ENCODE assay signal across 33 cellular contexts in the genomic region with DNA sequence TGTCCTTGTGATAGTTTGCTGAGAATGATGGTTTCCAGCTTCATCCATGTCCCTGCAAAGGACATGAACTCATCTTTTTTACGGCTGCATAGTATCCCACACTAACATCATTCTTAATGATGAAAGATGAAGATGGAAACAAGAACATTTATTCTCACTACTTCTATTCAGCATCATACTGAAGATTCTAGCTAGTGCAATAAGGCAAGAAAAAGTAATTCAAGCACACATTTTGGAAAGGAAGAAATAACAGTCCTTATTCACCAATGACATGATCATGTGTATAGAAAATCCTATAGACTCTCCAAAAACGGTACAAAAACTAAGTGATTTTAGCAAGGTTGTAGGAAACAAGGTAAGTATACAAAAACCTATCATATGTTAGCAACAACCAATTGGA.
"Had no signal": no experiment of that assay in that cellular context is flagged by ENCODE, and none has a peak within 500 bp of the region (broad histone marks: within the 10 kb centered on the region; RNA-seq: fewer than 3 reads in every experiment).

No MANE protein-coding gene starts in this region.

- ATAC-seq: activated CD8-positive, alpha-beta T cell treated with anti-CD3 and anti-CD28 coated beads for 36 hours; activated naive CD4-positive, alpha-beta T cell treated with anti-CD3 and anti-CD28 coated beads, Interleukin-2, amount 50 U/mL, for 72 hours; activated T-cell treated with anti-CD3 and anti-CD28 coated beads, Interleukin-2, amount 50 U/mL, for 4 hours; activated T-cell treated with anti-CD3 and anti-CD28 coated beads, Interleukin-2, amount 50 U/mL, for 72 hours; activated T-helper 17 cell treated with anti-CD3 and anti-CD28 coated beads, Interleukin-2, amount 50 U/mL, for 72 hours; body of pancreas had no signal

- H3K4me3 ChIP-seq: adrenal gland, body of pancreas, breast epithelium had no signal

- H3K4me1 ChIP-seq: adrenal gland, body of pancreas, breast epithelium had no signal

- H3K27me3 ChIP-seq: adrenal gland, body of pancreas, brain microvascular endothelial cell, breast epithelium had no signal

- FAIRE-seq: astrocyte, TTC549 had no signal

- H3K9me3 ChIP-seq: breast epithelium had no signal

- H3K27ac ChIP-seq: adrenal gland, body of pancreas, brain microvascular endothelial cell, breast epithelium, VCaP had no signal

- DNase-seq: activated B cell treated with CpG ODN at 0.5 μM for 24 hours; activated CD4-positive, alpha-beta memory T cell treated with anti-CD3 and anti-CD28 coated beads for 36 hours; activated CD4-positive, alpha-beta T cell treated with anti-CD3 and anti-CD28 coated beads for 4 hours; activated CD4-positive, alpha-beta T cell treated with anti-CD3 and anti-CD28 coated beads, Interleukin-2, amount 10 ng/mL, durations not matched to agents 24 days and 14 days; activated CD4-positive, alpha-beta T cell treated with anti-CD3 and anti-CD28 coated beads, Interleukin-2, amount 50 U/mL, for 1 hour; activated CD4-positive, alpha-beta T cell treated with anti-CD3 and anti-CD28 coated beads, Interleukin-2, amount 50 U/mL, for 4 hours; activated CD4-positive, CD25-positive, alpha-beta regulatory T cell treated with anti-CD3 and anti-CD28 coated beads, Interleukin-2, amount 50 U/mL, for 72 hours; activated CD8-positive, alpha-beta memory T cell treated with anti-CD3 and anti-CD28 coated beads, Interleukin-2, amount 50 U/mL, for 4 hours; activated CD8-positive, alpha-beta T cell treated with anti-CD3 and anti-CD28 coated beads for 36 hours; activated effector memory CD4-positive, alpha-beta T cell treated with anti-CD3 and anti-CD28 coated beads, Interleukin-2, amount 50 U/mL, for 16 hours; activated gamma-delta T cell treated with Interleukin-2 at 50 U/mL for 16 hours; activated naive CD4-positive, alpha-beta T cell; activated naive CD4-positive, alpha-beta T cell treated with anti-CD3 and anti-CD28 coated beads for 36 hours; activated naive CD4-positive, alpha-beta T cell treated with anti-CD3 and anti-CD28 coated beads, Interleukin-2, amount 50 U/mL, for 16 hours; activated naive CD8-positive, alpha-beta T cell treated with anti-CD3 and anti-CD28 coated beads for 36 hours; activated T-cell treated with anti-CD3 and anti-CD28 coated beads for 4 hours; activated T-cell treated with anti-CD3 and anti-CD28 coated beads, Interleukin-2, amount 50 U/mL, for 1 hour; activated T-cell treated with anti-CD3 and anti-CD28 coated beads, Interleukin-2, amount 50 U/mL, for 4 hours; activated T-cell treated with anti-CD3 and anti-CD28 coated beads, Interleukin-2, amount 50 U/mL, for 72 hours; adrenal gland; amniotic stem cell; aorta; body of pancreas; brain microvascular endothelial cell; cerebellar nuclear complex; T-helper 2 cell; T-helper 9 cell had no signal
